ENCODE assay signal across 1 cellular context in genomic region chr13:110230661-110231347, GRCh38.
TF ChIP-seq lines count a peak whose summit lies in the region.

No MANE protein-coding gene starts in this region.

TF ChIP-seq in SK-N-SH treated with all-trans-retinoic acid at 6 μM for 48 hours, 23 proteins besides CTCF, POLR2A, EP300 and RAD21 (continued from another document):
- TF ChIP-seq TSHZ2 (CRISPR knock-in tag; IDR thresholded peaks at IDR 0.05) (no peak), GLIS3 (CRISPR knock-in tag; IDR thresholded peaks at IDR 0.05) (no peak), POU6F1 (CRISPR knock-in tag; IDR thresholded peaks at IDR 0.05; ENCODE audit: borderline replicate concordance, low read depth) (no peak), TOX (CRISPR knock-in tag; IDR thresholded peaks at IDR 0.05; ENCODE audit: borderline replicate concordance) (no peak), BACH2 (CRISPR knock-in tag; IDR thresholded peaks at IDR 0.05; ENCODE audit: borderline replicate concordance) (no peak), SNAI2 (CRISPR knock-in tag; IDR thresholded peaks at IDR 0.05) (no peak), OSR1 (CRISPR knock-in tag; IDR thresholded peaks at IDR 0.05) (no peak), ESRRG (CRISPR knock-in tag; IDR thresholded peaks at IDR 0.05) (no peak), ZFP3 (CRISPR knock-in tag; IDR thresholded peaks at IDR 0.05) (no peak), CREB5 (CRISPR knock-in tag; IDR thresholded peaks at IDR 0.05; ENCODE audit: low read depth) (no peak), ZNF70 (CRISPR knock-in tag; IDR thresholded peaks at IDR 0.05) (no peak)
TF ChIP-seq in SK-N-SH treated with all-trans-retinoic acid at 6 μM for 48 hours: peak in this region for 0.
